ENCODE assay signal across 8 cellular contexts in the genomic region with DNA sequence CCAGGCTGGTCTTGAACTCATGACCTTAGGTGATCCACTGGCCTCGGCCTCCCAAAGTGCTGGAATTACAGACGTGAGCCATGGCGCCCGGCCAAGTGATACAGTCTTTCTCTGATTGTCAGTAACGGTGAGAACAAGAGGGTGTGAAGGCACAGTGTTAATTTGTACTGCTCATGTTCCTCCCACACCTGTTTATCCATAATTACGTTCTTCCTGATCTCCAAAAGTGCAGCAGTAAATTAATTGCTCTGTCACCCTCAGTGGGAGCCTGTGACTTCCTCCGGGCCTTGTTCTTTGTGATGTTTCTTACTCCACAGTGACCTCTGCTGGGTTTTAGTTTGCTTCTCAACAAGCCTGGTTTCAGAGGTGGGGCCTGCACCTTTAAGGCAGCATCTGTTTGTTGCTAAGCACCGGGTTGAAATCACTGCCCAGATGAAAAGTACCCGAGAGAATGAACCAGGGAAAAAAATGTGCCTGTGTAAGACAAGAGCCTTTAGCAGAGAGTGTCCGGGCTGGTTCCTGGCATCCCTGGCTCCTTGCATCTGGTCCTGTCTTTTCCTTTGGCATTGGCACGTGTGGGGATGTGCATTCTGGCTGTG.
DNase-seq lines count a peak whose midpoint lies in the region; ATAC-seq and TF ChIP-seq lines count a peak whose summit lies in the region.

No MANE protein-coding gene starts in this region.

- no peaks in the 10 kb centered on the region for H3K9me3 ChIP-seq in WERI-Rb-1 (ENCODE audit: severe bottlenecking)

- no peaks in the 10 kb centered on the region for H3K27me3 ChIP-seq in WERI-Rb-1 (ENCODE audit: insufficient read depth, low read depth, severe bottlenecking)

- peaks cover 49% of the 10 kb centered on the region for H3K36me3 ChIP-seq in WERI-Rb-1

- peak; percentile 63 for TF ChIP-seq CTCF in WERI-Rb-1 (IDR thresholded peaks at IDR 0.05; ENCODE audit: low read depth, low read length)

- ATAC-seq in GM19438 (IDR thresholded peaks at IDR 0.05; ENCODE audit: low read depth, unreplicated experiment) (peak; percentile 66), HG03439 (IDR thresholded peaks at IDR 0.05; ENCODE audit: unreplicated experiment) (peak; percentile 47)

- H3K4me3 ChIP-seq in WERI-Rb-1 (ENCODE audit: low read depth, low read length) = no peak overlapping the region

- H3K27ac ChIP-seq in WERI-Rb-1 = peak overlapping the region; percentile 1; the same call in 1 of the 2 replicates

- peak; percentile 84 for DNase-seq in COLO829 (ENCODE audit: low spot score)
- peak; percentile 81 for DNase-seq in NCI-H2227 treated with DMSO at 0.1 percent for 48 hours (lab: John Stamatoyannopoulos, UW)
- peak; percentile 73 for DNase-seq in WERI-Rb-1
- peak; percentile 68 for DNase-seq in central memory CD4-positive, alpha-beta T cell
- DNase-seq in kidney tubule cell (ENCODE audit: low spot score) = peak; percentile 87
- DNase-seq in stimulated activated CD8-positive, alpha-beta memory T cell treated with anti-CD3 and anti-CD28 coated beads, Interleukin-4, amount 100 ng/mL, for 24 hours (ENCODE audit: low read depth) = peak; percentile 24

Comparison
In these comparisons a context has a peak if more than half of its experiments do, and no peak if none do; other contexts are left out.
1. DNase-seq: peak in every context shown above with its lines; median percentile 87 in kidney tubule cell; 84 in COLO829; 81 in NCI-H2227 treated with DMSO at 0.1 percent for 48 hours; 73 in WERI-Rb-1; 68 in central memory CD4-positive, alpha-beta T cell; 24 in stimulated activated CD8-positive, alpha-beta memory T cell treated with anti-CD3 and anti-CD28 coated beads, Interleukin-4, amount 100 ng/mL, for 24 hours.